9 cellular contexts compared by ENCODE assay signal in the genomic region with DNA sequence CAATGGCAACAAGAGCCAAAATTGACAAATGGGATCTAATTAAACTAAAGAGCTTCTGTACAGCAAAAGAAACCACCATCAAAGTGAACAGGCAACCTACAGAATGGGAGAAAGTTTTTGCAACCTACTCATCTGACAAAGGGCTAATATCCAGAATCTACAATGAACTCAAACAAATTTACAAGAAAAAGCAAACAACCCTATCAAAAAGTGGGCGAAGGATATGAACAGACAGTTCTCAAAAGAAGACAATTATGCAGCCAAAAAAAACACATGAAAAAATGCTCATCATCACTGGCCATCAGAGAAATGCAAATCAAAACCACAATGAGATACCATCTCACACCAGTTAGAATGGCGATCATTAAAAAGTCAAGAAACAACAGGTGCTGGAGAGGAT. TPM values are rescaled to one million over a fixed set of nuclear protein-coding genes. Genes with fewer than 3 reads are reported as not detected.
"Had no signal": no experiment of that assay in that cellular context is flagged by ENCODE, and none has a peak within 500 bp of the region (broad histone marks: within the 10 kb centered on the region; RNA-seq: fewer than 3 reads in every experiment).

No MANE protein-coding gene starts in this region.

RNA-seq across cellular contexts. Expression of gene CD248, which starts 3.4 kb away (rescaled TPM):
- total RNA-seq: myocyte had no signal

RNA-seq across cellular contexts. Expression of gene TMEM151A, which starts 28.6 kb away (rescaled TPM):
- total RNA-seq: dermis microvascular lymphatic vessel endothelial cell, esophagus mucosa, esophagus squamous epithelium, gastrocnemius medialis, lower leg skin, lower lobe of right lung, lung microvascular endothelial cell had no signal
- polyA plus RNA-seq: keratinocyte had no signal
